ENCODE assay signal across 17 cellular contexts in genomic region chr19:10708261-10708660, GRCh38. TPM values are rescaled to one million over a fixed set of nuclear protein-coding genes. Genes with fewer than 3 reads are reported as not detected.
DNase-seq lines count a peak whose midpoint lies in the region; TF ChIP-seq lines count a peak whose summit lies in the region.
"Had no signal": no experiment of that assay in that cellular context is flagged by ENCODE, and none has a peak within 500 bp of the region (broad histone marks: within the 10 kb centered on the region; RNA-seq: fewer than 3 reads in every experiment).

No MANE protein-coding gene starts in this region.

- H3K4me3 ChIP-seq in endodermal cell (ENCODE audit: low read length) (no peak overlapping the region), thyroid gland (replicated peaks in 1 of 3) (no peak overlapping the region), mammary epithelial cell (replicated peaks in 1 of 3; ENCODE audit: insufficient read depth in 1 of 3, low read depth in 2 of 3, low read length in 3 of 3) (no peak overlapping the region), GM23248 (no peak overlapping the region)
- H3K4me3 ChIP-seq: A549; BLaER1 treated with 17β-estradiol and CSF1 and Interleukin-3, amounts not matched to agents 10 nM and 100 nM had no signal

- DNase-seq in endodermal cell (peak; percentile 48), nephron progenitor cell (no peak), thyroid gland (peak; percentile 62 to 64), mammary epithelial cell (no peak), GM23248 (no peak)
- DNase-seq: AML-193; Caco-2; Calu3; CD4-positive, alpha-beta T cell; CD8-positive, alpha-beta T cell; DMS79 treated with DMSO at 0.1 percent for 48 hours; GF-D8 had no signal

- H3K4me1 ChIP-seq in endodermal cell (ENCODE audit: control insufficient read depth, insufficient read depth, low read length) (no peaks in the 10 kb centered on the region), thyroid gland (peaks cover 20 to 26% of the 10 kb centered on the region in 2 donors), mammary epithelial cell (ENCODE audit: insufficient read depth, low read length) (no peaks in the 10 kb centered on the region), GM23248 (ENCODE audit: insufficient read depth) (no peaks in the 10 kb centered on the region)
- H3K4me1 ChIP-seq: A549 had no signal

- no TSS peak for BruUV-seq in mammary epithelial cell (replicated peaks; lab: Mats Ljungman, UMichigan)

- H3K27me3 Mint-ChIP-seq in endodermal cell (ENCODE audit: insufficient read depth) (no peaks in the 10 kb centered on the region), nephron progenitor cell (ENCODE audit: low read depth, poor library complexity) (no peaks in the 10 kb centered on the region)
- H3K27me3 Mint-ChIP-seq: B cell; CD4-positive, alpha-beta T cell had no signal

- dilution Hi-C loops in mammary epithelial cell (cut with HindIII; ENCODE audit: low sequenced_read_pairs) = no loop called here

- H3K9me3 Mint-ChIP-seq in endodermal cell (no peaks in the 10 kb centered on the region), nephron progenitor cell (no peaks in the 10 kb centered on the region)
- H3K9me3 Mint-ChIP-seq: CD4-positive, alpha-beta T cell; CD8-positive, alpha-beta T cell had no signal

- no peak overlapping the region for H3K4me2 ChIP-seq in mammary epithelial cell (ENCODE audit: insufficient read depth, low read depth, low read length)
- no peak overlapping the region for H3K4me2 ChIP-seq in GM23248 (ENCODE audit: unreplicated experiment)
- H3K4me2 ChIP-seq: A549; BLaER1 treated with 17β-estradiol and CSF1 and Interleukin-3, amounts not matched to agents 10 nM and 100 nM had no signal

- TF ChIP-seq CTCF in endodermal cell (conservative IDR thresholded peaks at IDR 0.05) (no peak), nephron progenitor cell (IDR thresholded peaks at IDR 0.05) (no peak), thyroid gland (IDR thresholded peaks at IDR 0.05) (no peak), mammary epithelial cell (conservative IDR thresholded peaks at IDR 0.05 in 1 of 2, IDR thresholded peaks at IDR 0.05 in 1 of 2; ENCODE audit: extremely low read depth in 1 of 2, insufficient read depth in 1 of 2, low read depth in 1 of 2, low read length in 2 of 2) (no peak)

- no peak overlapping the region for H3K4me3 Mint-ChIP-seq in endodermal cell
- H3K4me3 Mint-ChIP-seq in nephron progenitor cell = no peak overlapping the region
- H3K4me3 Mint-ChIP-seq: B cell; CD4-positive, alpha-beta T cell; CD8-positive, alpha-beta T cell had no signal

- H3K27me3 ChIP-seq in endodermal cell (ENCODE audit: control insufficient read depth, insufficient read depth, low read length, poor library complexity, severe bottlenecking) = no peaks in the 10 kb centered on the region
- no peaks in the 10 kb centered on the region for H3K27me3 ChIP-seq in thyroid gland
- H3K27me3 ChIP-seq in mammary epithelial cell (ENCODE audit: insufficient read depth, low read length) = no peaks in the 10 kb centered on the region
- no peaks in the 10 kb centered on the region for H3K27me3 ChIP-seq in GM23248 (replicated peaks; ENCODE audit: insufficient read depth)
- H3K27me3 ChIP-seq: BLaER1 treated with 17β-estradiol and CSF1 and Interleukin-3, amounts not matched to agents 10 nM and 100 nM had no signal

- intact Hi-C loops in thyroid gland (cut with DNase I) (no loop called here), mammary epithelial cell (cut with micrococcal nuclease) (no loop called here)

- H3K9me3 ChIP-seq in endodermal cell (ENCODE audit: control insufficient read depth, low read length) (no peaks in the 10 kb centered on the region), thyroid gland (no peaks in the 10 kb centered on the region), mammary epithelial cell (replicated peaks; ENCODE audit: insufficient read depth, low read length) (no peaks in the 10 kb centered on the region), GM23248 (ENCODE audit: low read depth) (no peaks in the 10 kb centered on the region)
- H3K9me3 ChIP-seq: A549; BLaER1 treated with 17β-estradiol and CSF1 and Interleukin-3, amounts not matched to agents 10 nM and 100 nM; Caco-2 had no signal

- peak overlapping the region; percentile 37 for H3K27ac Mint-ChIP-seq in endodermal cell
- H3K27ac Mint-ChIP-seq in nephron progenitor cell = peak overlapping the region; percentile 25
- H3K27ac Mint-ChIP-seq: B cell; CD4-positive, alpha-beta T cell; CD8-positive, alpha-beta T cell had no signal

- no peak overlapping the region for H2AFZ ChIP-seq in mammary epithelial cell (ENCODE audit: low read depth, low read length)
- H2AFZ ChIP-seq in GM23248 = no peak overlapping the region

- H4K20me1 ChIP-seq in mammary epithelial cell (ENCODE audit: insufficient read depth, low read length) (no peaks in the 10 kb centered on the region), GM23248 (ENCODE audit: insufficient read depth) (no peaks in the 10 kb centered on the region)

- CTCF ChIA-PET in mammary epithelial cell (lab: Charles Lee; ENCODE audit: low non-redundant PET) = no interaction called here

- H3K36me3 Mint-ChIP-seq in endodermal cell (ENCODE audit: low read depth) (peaks cover 11% of the 10 kb centered on the region), nephron progenitor cell (ENCODE audit: low read depth) (peaks cover 7% of the 10 kb centered on the region)

- peak in 1 of 2 donors; percentile 15 for TF ChIP-seq POLR2A in thyroid gland (IDR thresholded peaks at IDR 0.05)

- H3K4me1 Mint-ChIP-seq in endodermal cell = peaks cover 4% of the 10 kb centered on the region
- peaks cover 20% of the 10 kb centered on the region for H3K4me1 Mint-ChIP-seq in nephron progenitor cell

- 86 to 92% methylated on average over 7 to 8 of the region's 8 CpGs for WGBS in endodermal cell (ENCODE audit: insufficient coverage in 1 of 2, insufficient read length in 1 of 2), 2 experiments
- 45 to 54% methylated on average over 8 of the region's 8 CpGs for WGBS in thyroid gland, 2 donors
- WGBS in mammary epithelial cell (ENCODE audit: low coverage, missing lambda C conversion rate) = 99% methylated on average over 7 of the region's 8 CpGs
- WGBS in GM23248 (ENCODE audit: low coverage in 1 of 2, low lambda C conversion rate in 2 of 2, missing lambda C conversion rate in 2 of 2), 2 experiments = 97 to 98% methylated on average over 8 of the region's 8 CpGs

- no peak overlapping the region for H3K27ac ChIP-seq in endodermal cell (ENCODE audit: low read depth, low read length)
- H3K27ac ChIP-seq in thyroid gland = peak overlapping the region in 2 of 3 donors; percentile 39 to 79
- no peak overlapping the region for H3K27ac ChIP-seq in mammary epithelial cell (ENCODE audit: insufficient read depth, low read depth, low read length)
- H3K27ac ChIP-seq in GM23248 = no peak overlapping the region
- H3K27ac ChIP-seq: 22Rv1; A549; BLaER1 treated with 17β-estradiol and CSF1 and Interleukin-3, amounts not matched to agents 10 nM and 100 nM; C4-2B had no signal

- no peaks in the 10 kb centered on the region for H3F3A ChIP-seq in GM23248 (ENCODE audit: insufficient read depth)

- in situ Hi-C loops in mammary epithelial cell (cut with MboI; ENCODE audit: low sequenced_read_pairs in 2 of 2) = no loop called here
- in situ Hi-C loops in GM23248 (cut with MboI) = no loop called here

- H3K9me2 ChIP-seq in GM23248 (ENCODE audit: insufficient read depth) = no peaks in the 10 kb centered on the region

- H3K9ac ChIP-seq in endodermal cell (ENCODE audit: extremely low read depth, low read length, poor library complexity, severe bottlenecking) (no peak overlapping the region), mammary epithelial cell (ENCODE audit: insufficient read depth, low read length) (no peak overlapping the region), GM23248 (no peak overlapping the region)
- H3K9ac ChIP-seq: BLaER1 treated with 17β-estradiol and CSF1 and Interleukin-3, amounts not matched to agents 10 nM and 100 nM had no signal

- H3K36me3 ChIP-seq in endodermal cell (ENCODE audit: control insufficient read depth, insufficient read depth, low read length) (no peaks in the 10 kb centered on the region), thyroid gland (no peaks in the 10 kb centered on the region), mammary epithelial cell (ENCODE audit: insufficient read depth, low read length) (peaks cover 7% of the 10 kb centered on the region), GM23248 (ENCODE audit: low read depth) (no peaks in the 10 kb centered on the region)

- no peaks in the 10 kb centered on the region for H3K79me2 ChIP-seq in mammary epithelial cell (ENCODE audit: insufficient read depth, low read length)
- H3K79me2 ChIP-seq in GM23248 (ENCODE audit: insufficient read depth) = no peaks in the 10 kb centered on the region

RNA-seq across cellular contexts. Expression of gene QTRT1, which starts 7.0 kb away (rescaled TPM):
- total RNA-seq in endodermal cell (10 to 100 TPM; 36.8 to 40.0 TPM), thyroid gland (10 to 100 TPM; 26.2 to 63.3 (median 37.4) TPM), mammary epithelial cell (10 to 100 TPM; 22.2 to 42.7 TPM)
- polyA plus RNA-seq in endodermal cell (2013, experiment 1 of 2) = 30.3 TPM
- polyA plus RNA-seq in endodermal cell (2013, experiment 2 of 2) = 30.3 TPM
- polyA plus RNA-seq in mammary epithelial cell (35.4 TPM), GM23248 (2016; fragmentation: Nextera tagmentation; extraction: Ambion mirVana) (42.7 and 49.0 TPM in 2 replicates)
- 5.5 TPM for polyA minus RNA-seq in mammary epithelial cell
- total RNA-seq in GM23248 (2014; rRNA removed; shearing (Covaris generic)) = 33.2 and 42.2 TPM in 2 replicates

RNA-seq across cellular contexts. Expression of gene DNM2, which starts 9.6 kb away (rescaled TPM):
- total RNA-seq in endodermal cell (100 to 1,000 TPM; 118 to 136 TPM), thyroid gland (100 to 1,000 TPM in 3 of 4 donors, 10 to 100 TPM in 1; 95.1 to 155 (median 120) TPM), mammary epithelial cell (100 to 1,000 TPM in 1 of 2 donors, 10 to 100 TPM in 1; 95.9 to 125 TPM)
- polyA plus RNA-seq in endodermal cell (2013, experiment 1 of 2) = 79.4 TPM
- polyA plus RNA-seq in endodermal cell (2013, experiment 2 of 2) = 78.8 TPM
- polyA plus RNA-seq in mammary epithelial cell (60.2 TPM), GM23248 (2016; fragmentation: Nextera tagmentation; extraction: Ambion mirVana) (58.7 and 60.5 TPM in 2 replicates)
- 219 TPM for polyA minus RNA-seq in mammary epithelial cell
- 47.2 and 48.9 TPM in 2 replicates for total RNA-seq in GM23248 (2014; rRNA removed; shearing (Covaris generic))

RNA-seq across cellular contexts. Expression of gene ILF3, which starts 54.1 kb away (rescaled TPM):
- 100 to 1,000 TPM; 625 to 629 TPM for total RNA-seq in endodermal cell
- polyA plus RNA-seq in endodermal cell (2013, experiment 1 of 2) = 488 TPM
- polyA plus RNA-seq in endodermal cell (2013, experiment 2 of 2) = 451 TPM
- 100 to 1,000 TPM; 122 to 232 (median 159) TPM for total RNA-seq in thyroid gland
- 100 to 1,000 TPM in 1 of 2 donors, 10 to 100 TPM in 1; 75.5 to 252 TPM for total RNA-seq in mammary epithelial cell
- polyA plus RNA-seq in mammary epithelial cell = 139 TPM
- 177 TPM for polyA minus RNA-seq in mammary epithelial cell
- total RNA-seq in GM23248 (2014; rRNA removed; shearing (Covaris generic)) = 75.5 and 93.2 TPM in 2 replicates
- 80.1 and 81.6 TPM in 2 replicates for polyA plus RNA-seq in GM23248 (2016; fragmentation: Nextera tagmentation; extraction: Ambion mirVana)

Comparison
In these comparisons a context has a peak if more than half of its experiments do, and no peak if none do; other contexts are left out.
1. DNase-seq: peak in endodermal cell (single experiment) and thyroid gland (2 of 2); none in nephron progenitor cell (single experiment), mammary epithelial cell (single experiment) and GM23248 (single experiment).
2. H3K27ac ChIP-seq: peak in thyroid gland (2 of 3); none in endodermal cell (single experiment), mammary epithelial cell (single experiment) and GM23248 (single experiment).